ENCODE assay signal across 1 cellular context in genomic region chr4:129240816-129241215, GRCh38.
TF ChIP-seq lines count a peak whose summit lies in the region.

No MANE protein-coding gene starts in this region.

TF ChIP-seq in H1, 55 proteins besides CTCF, POLR2A, EP300 and RAD21 (continued from another document):
- TF ChIP-seq RNF2 (IDR thresholded peaks at IDR 0.05; ENCODE audit: borderline replicate concordance, low read depth, low read length, missing control alignments, poor library complexity, severe bottlenecking) (no peak), CBX8 (IDR thresholded peaks at IDR 0.05; ENCODE audit: borderline replicate concordance, low read depth, low read length) (no peak)
TF ChIP-seq in H1: peak in this region for 0.
